Comparison of ENCODE assay signal across 17 cellular contexts in genomic region chr10:117900280-117900679, GRCh38.
DNase-seq lines count a peak whose midpoint lies in the region; ATAC-seq, FAIRE-seq and TF ChIP-seq lines count a peak whose summit lies in the region.
"Had no signal": no experiment of that assay in that cellular context is flagged by ENCODE, and none has a peak within 500 bp of the region (broad histone marks: within the 10 kb centered on the region; RNA-seq: fewer than 3 reads in every experiment).

No MANE protein-coding gene starts in this region.

- H3K36me3 Mint-ChIP-seq in osteocyte (ENCODE audit: unreplicated experiment), result no peaks in the 10 kb centered on the region
- H3K36me3 Mint-ChIP-seq: CD4-positive, CD25-positive, alpha-beta regulatory T cell had no signal

- no peak overlapping the region for H2BK15ac ChIP-seq in H1 (ENCODE audit: low read length)

- H3K9me3 ChIP-seq in SK-N-SH (no peaks in the 10 kb centered on the region), H1 (ENCODE audit: insufficient read depth in 2 of 2, low read depth in 1 of 2, low read length in 1 of 2) (no peaks in the 10 kb centered on the region)

- H3K4me1 ChIP-seq in SK-N-SH (ENCODE audit: control insufficient read depth in 1 of 2, insufficient read depth in 2 of 2, low read depth in 1 of 2, low read length in 1 of 2) (peaks cover 0 to 5% of the 10 kb centered on the region in 2 experiments; a peak in 1 of 4 replicates), H1 (replicated peaks in 1 of 4; ENCODE audit: control insufficient read depth in 3 of 4, insufficient read depth in 4 of 4, low read length in 3 of 4) (peaks cover 2 to 11% (median 4%) of the 10 kb centered on the region in 4 experiments; a peak in 2 of 7 replicates)

- H3K79me2 ChIP-seq in SK-N-SH (ENCODE audit: insufficient read depth) (no peaks in the 10 kb centered on the region), H1 (ENCODE audit: control insufficient read depth in 1 of 2, insufficient read depth in 2 of 2, low read length in 2 of 2) (no peaks in the 10 kb centered on the region)

- H2BK12ac ChIP-seq in H1 (ENCODE audit: low read depth, low read length), result 0 out of 2 replicates have a peak overlapping the region, but pooled peaks have one; percentile 56

- no peak for TF ChIP-seq POLR2A in H1 (IDR thresholded peaks at IDR 0.05; ENCODE audit: control extremely low read depth in 1 of 2, low read depth in 2 of 2, low read length in 2 of 2)

- TF ChIP-seq CTCF in SK-N-SH (IDR thresholded peaks at IDR 0.05), result no peak
- no peak for TF ChIP-seq CTCF in H1 (IDR thresholded peaks at IDR 0.05; ENCODE audit: control extremely low read depth in 1 of 3, insufficient read depth in 1 of 3, low read depth in 1 of 3, low read length in 3 of 3)
- no peak for TF ChIP-seq CTCF in osteocyte (IDR thresholded peaks at IDR 0.05)

- no peak overlapping the region for H3K23ac ChIP-seq in H1 (ENCODE audit: insufficient read length)

- no peak overlapping the region for H3K14ac ChIP-seq in H1 (ENCODE audit: insufficient read length)

- H4K20me1 ChIP-seq in SK-N-SH (ENCODE audit: insufficient read depth) (no peaks in the 10 kb centered on the region), H1 (replicated peaks in 1 of 2; ENCODE audit: control insufficient read depth in 1 of 2, insufficient read depth in 2 of 2, low read length in 2 of 2) (no peaks in the 10 kb centered on the region)
- H4K20me1 ChIP-seq: BLaER1 treated with 17β-estradiol and CSF1 and Interleukin-3, amounts not matched to agents 10 nM and 100 nM had no signal

- H3F3A ChIP-seq in SK-N-SH (replicated peaks; ENCODE audit: insufficient read depth), result no peaks in the 10 kb centered on the region

- no peak overlapping the region for H3K4me3 Mint-ChIP-seq in osteocyte (ENCODE audit: unreplicated experiment)
- H3K4me3 Mint-ChIP-seq: CD4-positive, CD25-positive, alpha-beta regulatory T cell had no signal

- H3K4me3 ChIP-seq in SK-N-SH (ENCODE audit: low read depth in 2 of 2, low read length in 1 of 2) (no peak overlapping the region), H1 (ENCODE audit: extremely low read depth in 1 of 4, insufficient read depth in 2 of 4, low read depth in 3 of 4, low read length in 4 of 4) (no peak overlapping the region)
- H3K4me3 ChIP-seq: BLaER1 treated with 17β-estradiol and CSF1 and Interleukin-3, amounts not matched to agents 10 nM and 100 nM had no signal

- H3K9ac ChIP-seq in SK-N-SH (no peak overlapping the region), H1 (replicated peaks in 1 of 4; ENCODE audit: extremely low read depth in 1 of 4, low read depth in 3 of 4, low read length in 3 of 4) (no peak overlapping the region)
- H3K9ac ChIP-seq: BLaER1 treated with 17β-estradiol and CSF1 and Interleukin-3, amounts not matched to agents 10 nM and 100 nM had no signal

- H2BK5ac ChIP-seq in H1 (ENCODE audit: low read depth, low read length), result no peak overlapping the region

- no peak overlapping the region for H2AK5ac ChIP-seq in H1 (ENCODE audit: low read depth, low read length)

- no peak overlapping the region for H2BK120ac ChIP-seq in H1 (replicated peaks; ENCODE audit: low read depth, low read length)

- no peaks in the 10 kb centered on the region; the same call in 1 of the 2 replicates for H3K23me2 ChIP-seq in H1 (ENCODE audit: low read depth, low read length)

- no peak overlapping the region for H4K5ac ChIP-seq in H1 (ENCODE audit: insufficient read length, low read depth, low read length)

- H3K27ac ChIP-seq in SK-N-SH (ENCODE audit: low read depth in 2 of 2, low read length in 1 of 2), result no peak overlapping the region
- no peak overlapping the region for H3K27ac ChIP-seq in H1 (ENCODE audit: low read depth, low read length)
- H3K27ac ChIP-seq: BLaER1 treated with 17β-estradiol and CSF1 and Interleukin-3, amounts not matched to agents 10 nM and 100 nM had no signal

- H3K56ac ChIP-seq in H1 (replicated peaks; ENCODE audit: insufficient read length, low read depth, low read length), result no peak overlapping the region

- H3K4me1 Mint-ChIP-seq in osteocyte (ENCODE audit: unreplicated experiment), result no peaks in the 10 kb centered on the region
- H3K4me1 Mint-ChIP-seq: CD4-positive, CD25-positive, alpha-beta regulatory T cell had no signal

- no peak overlapping the region for H4K8ac ChIP-seq in H1 (ENCODE audit: extremely low read depth, insufficient read depth, low read length)

- ATAC-seq in SK-N-SH treated with all-trans-retinoic acid at 6 μM for 48 hours (no peak), GM18909 (IDR thresholded peaks at IDR 0.05; ENCODE audit: poor library complexity, unreplicated experiment) (no peak)

- no peak for TF ChIP-seq RAD21 in SK-N-SH (IDR thresholded peaks at IDR 0.05; ENCODE audit: low read length)
- TF ChIP-seq RAD21 in H1 (IDR thresholded peaks at IDR 0.05 in 1 of 2, conservative IDR thresholded peaks at IDR 0.05 in 1 of 2; ENCODE audit: low read depth in 2 of 2, low read length in 2 of 2), result no peak

- 10% methylated on average over 3 of the region's 3 CpGs for WGBS in SK-N-SH (ENCODE audit: low lambda C conversion rate)
- WGBS in H1 (ENCODE audit: extremely low coverage in 1 of 2, insufficient coverage in 1 of 2, insufficient read length in 1 of 2, insufficient replicate concordance in 2 of 2, low coverage in 1 of 2, low lambda C conversion rate in 2 of 2, missing lambda C conversion rate in 1 of 2), 2 experiments, result 94% methylated on average over 3 of the region's 3 CpGs; no CpG with 5 or more reads in 1 of the 2 experiments

- no peak overlapping the region for H4K91ac ChIP-seq in H1 (replicated peaks; ENCODE audit: insufficient read length, low read length)

- H2BK20ac ChIP-seq in H1 (ENCODE audit: low read length), result no peak overlapping the region

- H2AFZ ChIP-seq in SK-N-SH (ENCODE audit: low read depth) (no peak overlapping the region), H1 (ENCODE audit: low read length) (no peak overlapping the region)

- no peak overlapping the region for H3K4me2 ChIP-seq in SK-N-SH
- no peak overlapping the region for H3K4me2 ChIP-seq in H1 (ENCODE audit: insufficient read depth in 1 of 2, low read depth in 2 of 2, low read length in 2 of 2)
- H3K4me2 ChIP-seq: BLaER1 treated with 17β-estradiol and CSF1 and Interleukin-3, amounts not matched to agents 10 nM and 100 nM had no signal

- H3K27me3 Mint-ChIP-seq in osteocyte (ENCODE audit: unreplicated experiment), result no peaks in the 10 kb centered on the region

- H3K4ac ChIP-seq in H1 (replicated peaks; ENCODE audit: insufficient read length, low read depth, low read length), result no peak overlapping the region

- no peaks in the 10 kb centered on the region for H3K27me3 ChIP-seq in SK-N-SH (ENCODE audit: insufficient read depth)
- no peaks in the 10 kb centered on the region for H3K27me3 ChIP-seq in H1 (replicated peaks in 1 of 4; ENCODE audit: control insufficient read depth in 3 of 4, extremely low read depth in 1 of 4, insufficient read depth in 3 of 4, low read length in 3 of 4)
- H3K27me3 ChIP-seq: BLaER1 treated with 17β-estradiol and CSF1 and Interleukin-3, amounts not matched to agents 10 nM and 100 nM had no signal

- CTCF ChIA-PET in SK-N-SH (lab: Yijun Ruan, JAX) (no interaction called here), H1 (lab: Charles Lee; ENCODE audit: partially characterized antibody) (interaction anchor here (0.6 to 1.5 kb wide), 3 partner anchors 10 to 359 kb away, joined by 3 to 4 read pairs (median 3); no protein-coding TSS in a partner anchor)

- H3K9me2 ChIP-seq in SK-N-SH, result no peaks in the 10 kb centered on the region

- H3K27ac Mint-ChIP-seq in osteocyte (ENCODE audit: unreplicated experiment), result no peak overlapping the region
- H3K27ac Mint-ChIP-seq: CD4-positive, CD25-positive, alpha-beta regulatory T cell had no signal

- POLR2A ChIA-PET in SK-N-SH (lab: Yijun Ruan, JAX) (no interaction called here), H1 (lab: Charles Lee; ENCODE audit: partially characterized antibody) (no interaction called here)

- no peaks in the 10 kb centered on the region for H3K79me1 ChIP-seq in H1 (ENCODE audit: low read depth, low read length)

- H3K36me3 ChIP-seq in SK-N-SH (replicated peaks in 1 of 2; ENCODE audit: control insufficient read depth in 1 of 2, insufficient read depth in 2 of 2, low read length in 1 of 2), result no peaks in the 10 kb centered on the region
- no peaks in the 10 kb centered on the region for H3K36me3 ChIP-seq in H1 (ENCODE audit: control insufficient read depth in 2 of 4, insufficient read depth in 4 of 4, low read length in 3 of 4)
- H3K36me3 ChIP-seq: BLaER1 treated with 17β-estradiol and CSF1 and Interleukin-3, amounts not matched to agents 10 nM and 100 nM had no signal

- FAIRE-seq in H1 (lab: Jason Lieb, UNC), result no peak
- FAIRE-seq: GM12892 had no signal

- no peak overlapping the region; the same call in 1 of the 2 replicates for H3K18ac ChIP-seq in H1 (ENCODE audit: extremely low read depth, low read length)

- TF ChIP-seq EP300 in SK-N-SH (IDR thresholded peaks at IDR 0.05; ENCODE audit: borderline replicate concordance in 1 of 2, low read depth in 1 of 2, low read length in 1 of 2) (no peak), H1 (IDR thresholded peaks at IDR 0.05; ENCODE audit: borderline replicate concordance in 1 of 2, low read depth in 2 of 2, low read length in 2 of 2) (no peak)

- DNase-seq in SK-N-SH, result peak; percentile 39
- DNase-seq in NCI-H524 (lab: John Stamatoyannopoulos, UW), result peak; percentile 23 to 68
- DNase-seq in H1 (ENCODE audit: low read depth in 1 of 2, low spot score in 2 of 2), result no peak
- DNase-seq in osteocyte (ENCODE audit: extremely low spot score, unreplicated experiment), result peak; percentile 30
- no peak for DNase-seq in putamen (ENCODE audit: low spot score)
- DNase-seq in D341Med (ENCODE audit: low spot score), result no peak
- DNase-seq: ACHN; CD4-positive, CD25-positive, alpha-beta regulatory T cell; DMS153; DND-41; GDM1; HCEC 1CT; IMR-90 had no signal

- peaks cover 4% of the 10 kb centered on the region for H3K9me3 Mint-ChIP-seq in osteocyte (ENCODE audit: unreplicated experiment)

TF ChIP-seq in SK-N-SH, 30 proteins besides CTCF, POLR2A, EP300 and RAD21 (continues in another document):
- no peak for TF ChIP-seq YY1 (IDR thresholded peaks at IDR 0.05; ENCODE audit: low read depth)
- TF ChIP-seq RXRA (IDR thresholded peaks at IDR 0.05; ENCODE audit: borderline replicate concordance, low read depth), result no peak
- TF ChIP-seq TEAD4 (IDR thresholded peaks at IDR 0.05; ENCODE audit: borderline replicate concordance, insufficient read depth), result no peak
- no peak for TF ChIP-seq EZH2phosphoT487 (IDR thresholded peaks at IDR 0.05; ENCODE audit: borderline replicate concordance, low read depth)

TF ChIP-seq in H1, 55 proteins besides CTCF, POLR2A, EP300 and RAD21:
- TF ChIP-seq MAX (IDR thresholded peaks at IDR 0.05), result 0 out of 2 replicates have a peak, but pooled peaks have one; percentile 27
- no peak for TF ChIP-seq CTBP2 (IDR thresholded peaks at IDR 0.05; ENCODE audit: borderline replicate concordance, insufficient read depth, insufficient read length, low read length)

Comparison
In these comparisons a context has a peak if more than half of its experiments do, and no peak if none do; other contexts are left out.
1. DNase-seq: peak in SK-N-SH (single experiment), NCI-H524 (2 of 2) and osteocyte (single experiment); none in H1 (0 of 2), putamen (single experiment) and D341Med (single experiment).
2. Of the 17 proteins assayed by ChIP-seq in both H1 and SK-N-SH: peak only in H1: MAX; only in SK-N-SH: none; in both: none; in neither: 16.